Comparison of ENCODE assay signal across 8 cellular contexts in the genomic region with DNA sequence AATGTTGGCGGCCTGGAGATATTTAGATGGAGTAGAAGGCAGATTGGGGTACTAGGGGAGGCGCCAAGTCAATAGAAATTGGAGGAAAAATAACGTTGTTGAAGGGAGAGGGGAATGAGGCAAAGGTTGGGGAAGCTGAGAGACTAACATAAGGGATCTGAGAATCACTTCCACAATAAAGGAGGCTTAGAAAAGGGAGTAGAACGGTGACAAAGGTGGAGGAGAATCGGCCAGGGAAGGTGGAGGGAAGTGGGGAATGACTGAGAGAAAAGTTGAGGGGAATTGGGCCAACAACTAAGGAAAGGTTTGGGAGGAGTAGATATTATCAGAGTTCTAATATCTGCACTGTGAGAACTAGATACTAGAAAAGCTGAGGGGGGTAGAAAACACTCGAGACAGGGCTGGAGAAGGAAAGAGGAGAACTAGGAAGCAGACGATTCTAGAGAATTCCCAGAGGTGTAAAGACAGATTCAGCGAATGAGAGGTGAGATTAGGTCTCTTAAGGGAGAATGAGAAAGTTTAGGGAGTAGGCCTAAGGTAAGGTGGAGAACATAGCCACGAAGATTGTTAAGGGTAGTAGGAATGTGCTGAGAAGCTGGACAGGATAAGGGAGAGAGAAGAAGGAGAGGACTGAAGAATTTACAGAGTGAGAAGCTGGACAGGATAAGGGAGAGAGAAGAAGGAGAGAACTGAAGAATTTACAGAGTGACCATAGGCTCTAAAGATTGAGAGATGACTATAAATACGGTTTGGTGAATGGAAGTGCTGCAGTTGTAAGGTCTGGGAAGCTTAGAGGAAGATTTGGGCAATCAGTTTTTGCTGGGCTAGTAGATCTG. TPM values are rescaled to one million over a fixed set of nuclear protein-coding genes. Genes with fewer than 3 reads are reported as not detected.
DNase-seq lines count a peak whose midpoint lies in the region; ATAC-seq and TF ChIP-seq lines count a peak whose summit lies in the region.

No MANE protein-coding gene starts in this region.

- no peak for TF ChIP-seq CTCF in left ventricle myocardium inferior (IDR thresholded peaks at IDR 0.05; ENCODE audit: borderline replicate concordance)
- no peak for TF ChIP-seq CTCF in body of pancreas (IDR thresholded peaks at IDR 0.05)
- TF ChIP-seq CTCF in lower leg skin (IDR thresholded peaks at IDR 0.05) = no peak
- no peak for TF ChIP-seq CTCF in GM10266 (IDR thresholded peaks at IDR 0.05; ENCODE audit: control insufficient read depth, insufficient read depth, low read depth, missing control alignments)

- 5 to 7% methylated on average over 10 of the region's 10 CpGs for WGBS in body of pancreas, 2 donors
- WGBS in lower leg skin, 2 donors = 7 to 10% methylated on average over 10 of the region's 10 CpGs
- 9 to 11% methylated on average over 10 of the region's 10 CpGs for WGBS in aorta, 2 donors

- H3K9me3 ChIP-seq in left ventricle myocardium inferior (replicated peaks) (no peaks in the 10 kb centered on the region), body of pancreas (no peaks in the 10 kb centered on the region), aorta (ENCODE audit: control insufficient read depth, low read length) (no peaks in the 10 kb centered on the region)

- DNase-seq in left ventricle myocardium inferior (no peak), left cardiac atrium (no peak), body of pancreas (no peak), lower leg skin (ENCODE audit: low spot score in 2 of 2) (no peak), aorta (no peak), NCI-H446 (lab: John Stamatoyannopoulos, UW) (no peak), GM10266 (ENCODE audit: extremely low spot score) (no peak), kidney glomerular epithelial cell (lab: John Stamatoyannopoulos, UW) (no peak)

- TF ChIP-seq POLR2A in body of pancreas (IDR thresholded peaks at IDR 0.05) (no peak), lower leg skin (IDR thresholded peaks at IDR 0.05) (no peak)

- peaks cover 53% of the 10 kb centered on the region for H3K4me1 ChIP-seq in left ventricle myocardium inferior
- H3K4me1 ChIP-seq in body of pancreas = peaks cover 37% of the 10 kb centered on the region
- H3K4me1 ChIP-seq in aorta (ENCODE audit: control insufficient read depth in 1 of 2, insufficient read depth in 2 of 2, low read length in 2 of 2) = peaks cover 0 to 17% of the 10 kb centered on the region in 2 donors

- H3K36me3 ChIP-seq in left ventricle myocardium inferior (peaks cover 16% of the 10 kb centered on the region), body of pancreas (replicated peaks in 1 of 2; ENCODE audit: insufficient read depth in 1 of 2, low read depth in 2 of 2) (peaks cover 0 to under 1% of the 10 kb centered on the region in 2 donors), aorta (ENCODE audit: control insufficient read depth in 1 of 2, insufficient read depth in 2 of 2, low read length in 1 of 2) (no peaks in the 10 kb centered on the region)

- H3K27me3 ChIP-seq in left ventricle myocardium inferior (ENCODE audit: low read depth) = no peaks in the 10 kb centered on the region
- no peaks in the 10 kb centered on the region for H3K27me3 ChIP-seq in body of pancreas
- H3K27me3 ChIP-seq in aorta (ENCODE audit: control insufficient read depth in 1 of 2, insufficient read depth in 2 of 2, low read length in 1 of 2) = no peaks in the 10 kb centered on the region

- H3K27ac ChIP-seq in left ventricle myocardium inferior (replicated peaks) (peak overlapping the region; percentile 92), body of pancreas (peak overlapping the region; percentile 78 to 88 (median 78)), aorta (ENCODE audit: low read depth in 1 of 2, low read length in 2 of 2) (peak overlapping the region; percentile 3 to 61)

- ATAC-seq in left cardiac atrium (no peak), body of pancreas (no peak), aorta (ENCODE audit: low FRiP score) (no peak)

- H3K4me3 ChIP-seq in left ventricle myocardium inferior (peak overlapping the region; percentile 73), body of pancreas (peak overlapping the region; percentile 40 to 92), lower leg skin (ENCODE audit: low read depth, poor library complexity, severe bottlenecking) (peak overlapping the region; percentile 69), aorta (ENCODE audit: low read length in 2 of 2) (peak overlapping the region; percentile 61 to 71)

- intact Hi-C loops in left ventricle myocardium inferior (cut with micrococcal nuclease) (no loop called here), left cardiac atrium (cut with DNase I) (no loop called here), body of pancreas (cut with DNase I) (no loop called here), lower leg skin (cut with DNase I; ENCODE audit: low total_unique reads) (no loop called here), aorta (cut with DNase I) (loop anchor here in 1 of 2 donors (2.0 kb wide), 1 partner anchor 321 kb away; the partner anchor contains the start of gene LIPT2)

RNA-seq across cellular contexts. Expression of gene PPME1, which starts 0.8 kb away (rescaled TPM):
- total RNA-seq in left ventricle myocardium inferior (29.7 TPM), left cardiac atrium (10 to 100 TPM; 26.9 to 31.7 TPM), body of pancreas (10 to 100 TPM; 10.9 to 12.9 TPM), lower leg skin (10 to 100 TPM; 34.7 to 45.7 (median 39.0) TPM), aorta (10 to 100 TPM; 35.8 to 43.2 TPM)
- polyA plus RNA-seq in aorta = 10 to 100 TPM; 17.2 to 22.5 TPM

RNA-seq across cellular contexts. Expression of gene C2CD3, which starts 1.0 kb away (rescaled TPM):
- total RNA-seq in left ventricle myocardium inferior = 13.8 TPM
- 10 to 100 TPM; 12.2 to 17.9 TPM for total RNA-seq in left cardiac atrium
- 10 to 100 TPM; 12.2 to 31.6 TPM for total RNA-seq in body of pancreas
- 10 to 100 TPM; 16.9 to 28.0 (median 24.4) TPM for total RNA-seq in lower leg skin
- total RNA-seq in aorta = 10 to 100 TPM; 21.2 to 29.4 TPM
- polyA plus RNA-seq in aorta = 1 to 10 TPM; 7.6 to 8.9 TPM

Comparison
In these comparisons a context has a peak if more than half of its experiments do, and no peak if none do; other contexts are left out.
1. H3K27ac ChIP-seq: peak in every context shown above with its lines; median percentile 92 in left ventricle myocardium inferior; 78 in body of pancreas; 32 in aorta.